ENCODE assay signal across 18 cellular contexts in the genomic region with DNA sequence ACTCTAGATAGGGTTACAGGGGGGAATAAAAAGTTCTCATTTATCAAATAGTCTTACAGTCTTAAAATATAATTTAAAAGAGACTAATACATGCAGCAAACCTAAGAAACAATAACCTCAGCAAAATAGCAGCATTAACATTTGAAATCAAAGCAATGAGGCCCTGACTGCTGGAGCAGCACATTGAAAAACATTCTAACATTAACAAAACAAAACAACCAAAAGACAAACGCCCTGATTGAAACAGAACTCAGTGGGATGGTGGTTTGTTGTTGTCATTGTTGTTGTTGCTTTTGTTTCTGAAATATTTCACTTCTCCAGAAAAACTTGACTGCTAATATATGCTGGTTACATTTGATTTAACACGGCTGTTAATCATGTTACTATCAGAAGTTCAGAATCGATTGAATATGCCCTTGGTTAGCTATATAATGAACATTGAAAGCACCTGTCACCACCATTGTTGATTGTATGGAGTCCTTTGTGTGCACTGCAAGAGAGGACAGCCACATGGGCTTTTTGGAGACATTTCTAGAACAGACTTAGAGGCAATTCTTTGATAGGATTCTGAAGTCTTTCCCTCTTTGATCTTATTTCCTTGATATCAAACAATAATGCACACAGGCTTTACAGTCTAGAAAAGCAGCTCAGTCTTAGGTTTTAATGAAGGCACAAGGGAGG.
DNase-seq lines count a peak whose midpoint lies in the region; FAIRE-seq and TF ChIP-seq lines count a peak whose summit lies in the region.
"Had no signal": no experiment of that assay in that cellular context is flagged by ENCODE, and none has a peak within 500 bp of the region (broad histone marks: within the 10 kb centered on the region; RNA-seq: fewer than 3 reads in every experiment).

No MANE protein-coding gene starts in this region.

- no peaks in the 10 kb centered on the region for H3K27me3 ChIP-seq in HUES6 (ENCODE audit: control insufficient read depth, insufficient read depth, low read length)
- H3K27me3 ChIP-seq in H1 (replicated peaks in 1 of 4; ENCODE audit: control insufficient read depth in 3 of 4, extremely low read depth in 1 of 4, insufficient read depth in 3 of 4, low read length in 3 of 4): no peaks in the 10 kb centered on the region

- CTCF ChIA-PET in H1 (lab: Charles Lee; ENCODE audit: partially characterized antibody): interaction anchor here (1.3 kb wide), 1 partner anchor 32 kb away, joined by 4 read pairs; no protein-coding TSS in a partner anchor

- peak; percentile 2 for DNase-seq in ELF-1 (ENCODE audit: low read depth, low spot score)
- peak in 1 of 2 experiments; percentile 21 for DNase-seq in H1 (ENCODE audit: low read depth in 1 of 2, low spot score in 2 of 2)
- DNase-seq in iPS-NIHi11 (ENCODE audit: low spot score): peak; percentile 35
- no peak for DNase-seq in NCI-H82 (lab: John Stamatoyannopoulos, UW)
- DNase-seq in foreskin melanocyte: no peak
- DNase-seq in activated gamma-delta T cell (lab: John Stamatoyannopoulos, UW): no peak
- DNase-seq: CD4-positive, CD25-positive, alpha-beta regulatory T cell; GM23248; Karpas-422; MV-4-11; NCI-H1105; NCI-H1436 treated with DMSO at 0.1 percent for 48 hours; NCI-H2029; NCI-H446 treated with DMSO at 0.1 percent for 48 hours; NCI-H526; SHP77 treated with DMSO at 0.1 percent for 48 hours had no signal

- H4K5ac ChIP-seq in H1 (ENCODE audit: insufficient read length, low read depth, low read length): peak overlapping the region; percentile 83

- TF ChIP-seq CTCF in H1 (IDR thresholded peaks at IDR 0.05; ENCODE audit: control extremely low read depth in 1 of 3, insufficient read depth in 1 of 3, low read depth in 1 of 3, low read length in 3 of 3): no peak

- H3K9me3 ChIP-seq in HUES6 (ENCODE audit: control insufficient read depth, insufficient read depth, low read depth, low read length): no peaks in the 10 kb centered on the region
- H3K9me3 ChIP-seq in H1 (ENCODE audit: insufficient read depth in 2 of 2, low read depth in 1 of 2, low read length in 1 of 2): no peaks in the 10 kb centered on the region

- WGBS in H1 (ENCODE audit: extremely low coverage in 1 of 2, insufficient coverage in 1 of 2, insufficient read length in 1 of 2, insufficient replicate concordance in 2 of 2, low coverage in 1 of 2, low lambda C conversion rate in 2 of 2, missing lambda C conversion rate in 1 of 2), 2 experiments: 29% methylated on average over 3 of the region's 3 CpGs; no CpG with 5 or more reads in 1 of the 2 experiments

- TF ChIP-seq RAD21 in H1 (IDR thresholded peaks at IDR 0.05 in 1 of 2, conservative IDR thresholded peaks at IDR 0.05 in 1 of 2; ENCODE audit: low read depth in 2 of 2, low read length in 2 of 2): no peak

- H3K4me2 ChIP-seq in H1 (ENCODE audit: insufficient read depth in 1 of 2, low read depth in 2 of 2, low read length in 2 of 2): peak overlapping the region; percentile 36 to 41; a peak in 3 of 4 replicates

- H4K91ac ChIP-seq in H1 (replicated peaks; ENCODE audit: insufficient read length, low read length): peak overlapping the region; percentile 25

- no peak overlapping the region for H2BK15ac ChIP-seq in H1 (ENCODE audit: low read length)

- H2BK120ac ChIP-seq in H1 (replicated peaks; ENCODE audit: low read depth, low read length): peak overlapping the region; percentile 57

- H4K20me1 ChIP-seq in H1 (replicated peaks in 1 of 2; ENCODE audit: control insufficient read depth in 1 of 2, insufficient read depth in 2 of 2, low read length in 2 of 2): no peaks in the 10 kb centered on the region

- H2BK20ac ChIP-seq in H1 (ENCODE audit: low read length): no peak overlapping the region

- POLR2A ChIA-PET in H1 (lab: Charles Lee; ENCODE audit: partially characterized antibody): interaction anchor here (0.6 kb wide), 1 partner anchor 653 kb away, joined by 3 read pairs; no protein-coding TSS in a partner anchor

- no peak overlapping the region for H2AFZ ChIP-seq in H1 (ENCODE audit: low read length)
- H2AFZ ChIP-seq: GM23248 had no signal

- H3K9ac ChIP-seq in HUES6 (ENCODE audit: low read length) (no peak overlapping the region), H1 (replicated peaks in 1 of 4; ENCODE audit: extremely low read depth in 1 of 4, low read depth in 3 of 4, low read length in 3 of 4) (no peak overlapping the region)
- H3K9ac ChIP-seq: GM23248 had no signal

- no peak overlapping the region for H3K23ac ChIP-seq in H1 (ENCODE audit: insufficient read length)

- H2AK5ac ChIP-seq in H1 (ENCODE audit: low read depth, low read length): no peak overlapping the region

- H3K18ac ChIP-seq in H1 (ENCODE audit: extremely low read depth, low read length): no peak overlapping the region

- no peaks in the 10 kb centered on the region for H3K23me2 ChIP-seq in H1 (ENCODE audit: low read depth, low read length)

- no peak for TF ChIP-seq POLR2A in H1 (IDR thresholded peaks at IDR 0.05; ENCODE audit: control extremely low read depth in 1 of 2, low read depth in 2 of 2, low read length in 2 of 2)

- H3K79me2 ChIP-seq in H1 (ENCODE audit: control insufficient read depth in 1 of 2, insufficient read depth in 2 of 2, low read length in 2 of 2): no peaks in the 10 kb centered on the region

- H3K79me1 ChIP-seq in H1 (ENCODE audit: low read depth, low read length): no peaks in the 10 kb centered on the region

- peaks cover 16% of the 10 kb centered on the region; the same call in 1 of the 2 replicates for H3K4me1 ChIP-seq in HUES6 (ENCODE audit: control insufficient read depth, insufficient read depth, low read length)
- peaks cover 2 to 16% (median 3%) of the 10 kb centered on the region in 4 experiments; a peak in 3 of 7 replicates for H3K4me1 ChIP-seq in H1 (replicated peaks in 1 of 4; ENCODE audit: control insufficient read depth in 3 of 4, insufficient read depth in 4 of 4, low read length in 3 of 4)

- peak in 1 of 2 experiments; percentile 48; a peak in 1 of 3 replicates for TF ChIP-seq EP300 in H1 (IDR thresholded peaks at IDR 0.05; ENCODE audit: borderline replicate concordance in 1 of 2, low read depth in 2 of 2, low read length in 2 of 2)

- H3K56ac ChIP-seq in H1 (replicated peaks; ENCODE audit: insufficient read length, low read depth, low read length): no peak overlapping the region

- H3K27ac ChIP-seq in HUES6 (ENCODE audit: low read depth, low read length): peak overlapping the region; percentile 96
- 0 out of 2 replicates have a peak overlapping the region, but pooled peaks have one; percentile 21 for H3K27ac ChIP-seq in H1 (ENCODE audit: low read depth, low read length)
- H3K27ac ChIP-seq: GM23248 had no signal

- H3K4me3 ChIP-seq in HUES6 (ENCODE audit: low read depth, low read length): no peak overlapping the region; the same call in 1 of the 2 replicates
- peak overlapping the region in 1 of 4 experiments; percentile 22; a peak in 2 of 8 replicates for H3K4me3 ChIP-seq in H1 (ENCODE audit: extremely low read depth in 1 of 4, insufficient read depth in 2 of 4, low read depth in 3 of 4, low read length in 4 of 4)
- H3K4me3 ChIP-seq: GM23248 had no signal

- H3K36me3 ChIP-seq in HUES6 (ENCODE audit: control insufficient read depth, insufficient read depth, low read length) (no peaks in the 10 kb centered on the region), H1 (ENCODE audit: control insufficient read depth in 2 of 4, insufficient read depth in 4 of 4, low read length in 3 of 4) (peaks cover 0 to 5% (median 0%) of the 10 kb centered on the region in 4 experiments; a peak in 2 of 8 replicates)

- no peak overlapping the region for H3K4ac ChIP-seq in H1 (replicated peaks; ENCODE audit: insufficient read length, low read depth, low read length)

- H2BK12ac ChIP-seq in H1 (ENCODE audit: low read depth, low read length): no peak overlapping the region

- H4K8ac ChIP-seq in H1 (ENCODE audit: extremely low read depth, insufficient read depth, low read length): no peak overlapping the region

- FAIRE-seq in H1 (lab: Jason Lieb, UNC): peak; percentile 88
- FAIRE-seq: HepG2 had no signal

- peak overlapping the region; percentile 5; the same call in 1 of the 2 replicates for H2BK5ac ChIP-seq in H1 (ENCODE audit: low read depth, low read length)

- no peak overlapping the region for H3K14ac ChIP-seq in H1 (ENCODE audit: insufficient read length)

TF ChIP-seq in H1, 55 proteins besides CTCF, POLR2A, EP300 and RAD21 (continues in another document):
- TF ChIP-seq ASH2L (IDR thresholded peaks at IDR 0.05; ENCODE audit: low read length) (no peak), TEAD4 (IDR thresholded peaks at IDR 0.05; ENCODE audit: low read depth, low read length) (peak; percentile 32; the same call in 1 of the 2 replicates)

Comparison
In these comparisons a context has a peak if more than half of its experiments do, and no peak if none do; other contexts are left out.
1. DNase-seq: peak in ELF-1 (single experiment) and iPS-NIHi11 (single experiment); none in NCI-H82 (single experiment), foreskin melanocyte (single experiment) and activated gamma-delta T cell (single experiment).